Comparison of ENCODE assay signal across 19 cellular contexts in the genomic region with DNA sequence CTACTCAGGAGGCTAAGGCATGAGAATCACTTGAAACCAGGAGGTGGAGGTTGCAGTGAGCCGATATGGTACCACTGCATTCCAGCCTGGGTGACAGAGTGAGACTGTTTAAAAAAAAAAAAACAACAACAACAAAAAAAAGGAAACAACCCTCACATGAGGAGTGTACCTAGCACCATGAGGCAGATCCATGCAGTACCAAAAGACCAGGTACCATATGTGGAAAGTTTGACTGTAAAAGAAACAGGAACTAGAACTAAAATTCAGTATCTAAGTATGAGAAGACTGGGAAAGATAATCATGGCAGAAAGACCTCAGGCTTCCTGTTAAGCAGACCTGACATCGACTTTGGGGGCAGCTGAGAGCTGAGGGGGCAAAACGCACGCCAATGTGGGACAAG. TPM values are rescaled to one million over a fixed set of nuclear protein-coding genes. Genes with fewer than 3 reads are reported as not detected.
DNase-seq lines count a peak whose midpoint lies in the region; ATAC-seq and TF ChIP-seq lines count a peak whose summit lies in the region.
"Had no signal": no experiment of that assay in that cellular context is flagged by ENCODE, and none has a peak within 500 bp of the region (broad histone marks: within the 10 kb centered on the region; RNA-seq: fewer than 3 reads in every experiment).

No MANE protein-coding gene starts in this region.

- peak overlapping the region; percentile 54 to 89 for H3K27ac Mint-ChIP-seq in activated naive CD4-positive, alpha-beta T cell treated with anti-CD3 and anti-CD28 coated beads, Interleukin-2, amount 50 U/mL, for 72 hours
- H3K27ac Mint-ChIP-seq in activated naive CD8-positive, alpha-beta T cell treated with anti-CD3 and anti-CD28 coated beads for 36 hours, result peak overlapping the region; percentile 17
- H3K27ac Mint-ChIP-seq in type B pancreatic cell, result peak overlapping the region; percentile 8

- peak overlapping the region; percentile 21 for H3K27ac ChIP-seq in layer of hippocampus (ENCODE audit: low read depth, low read length)
- H3K27ac ChIP-seq: A549; BLaER1 treated with 17β-estradiol and CSF1 and Interleukin-3, amounts not matched to agents 10 nM and 100 nM; PC-9; SJCRH30 had no signal

- H3K4me1 Mint-ChIP-seq in activated naive CD8-positive, alpha-beta T cell treated with anti-CD3 and anti-CD28 coated beads for 36 hours, result peaks cover 20% of the 10 kb centered on the region
- peaks cover 3% of the 10 kb centered on the region for H3K4me1 Mint-ChIP-seq in type B pancreatic cell (ENCODE audit: unreplicated experiment)

- intact Hi-C loops in cardiac septum (cut with DNase I), result no loop called here

- no peak for TF ChIP-seq CTCF in type B pancreatic cell (conservative IDR thresholded peaks at IDR 0.05)

- ATAC-seq in activated naive CD4-positive, alpha-beta T cell treated with anti-CD3 and anti-CD28 coated beads, Interleukin-2, amount 50 U/mL, for 72 hours, result no peak

- no peak overlapping the region for H3K4me3 Mint-ChIP-seq in activated naive CD8-positive, alpha-beta T cell treated with anti-CD3 and anti-CD28 coated beads for 36 hours
- no peak overlapping the region for H3K4me3 Mint-ChIP-seq in type B pancreatic cell

- H3K27me3 ChIP-seq in layer of hippocampus (ENCODE audit: control insufficient read depth, insufficient read depth, low read length), result no peaks in the 10 kb centered on the region
- H3K27me3 ChIP-seq: BLaER1 treated with 17β-estradiol and CSF1 and Interleukin-3, amounts not matched to agents 10 nM and 100 nM; MG63; SJCRH30 had no signal

- H3K9me3 Mint-ChIP-seq in activated naive CD4-positive, alpha-beta T cell treated with anti-CD3 and anti-CD28 coated beads, Interleukin-2, amount 50 U/mL, for 72 hours, result no peaks in the 10 kb centered on the region
- no peaks in the 10 kb centered on the region for H3K9me3 Mint-ChIP-seq in activated naive CD8-positive, alpha-beta T cell treated with anti-CD3 and anti-CD28 coated beads for 36 hours
- H3K9me3 Mint-ChIP-seq in type B pancreatic cell, result no peaks in the 10 kb centered on the region

- H3K27me3 Mint-ChIP-seq in activated naive CD8-positive, alpha-beta T cell treated with anti-CD3 and anti-CD28 coated beads for 36 hours, result no peaks in the 10 kb centered on the region
- H3K27me3 Mint-ChIP-seq in type B pancreatic cell, result no peaks in the 10 kb centered on the region

- H3K36me3 Mint-ChIP-seq in activated naive CD4-positive, alpha-beta T cell treated with anti-CD3 and anti-CD28 coated beads, Interleukin-2, amount 50 U/mL, for 72 hours, result peaks cover 0 to 4% of the 10 kb centered on the region in 2 donors
- peaks cover 11% of the 10 kb centered on the region for H3K36me3 Mint-ChIP-seq in activated naive CD8-positive, alpha-beta T cell treated with anti-CD3 and anti-CD28 coated beads for 36 hours
- H3K36me3 Mint-ChIP-seq in type B pancreatic cell, result peaks cover 3% of the 10 kb centered on the region

- no peak for DNase-seq in activated naive CD4-positive, alpha-beta T cell treated with anti-CD3 and anti-CD28 coated beads, Interleukin-2, amount 50 U/mL, for 72 hours (ENCODE audit: low spot score in 2 of 2)
- DNase-seq in activated naive CD4-positive, alpha-beta T cell (lab: John Stamatoyannopoulos, UW), result no peak
- DNase-seq in activated naive CD8-positive, alpha-beta T cell treated with anti-CD3 and anti-CD28 coated beads for 36 hours, result no peak
- DNase-seq in type B pancreatic cell (ENCODE audit: extremely low spot score, unreplicated experiment), result no peak
- DNase-seq in NCI-H526 (lab: John Stamatoyannopoulos, UW), result no peak
- no peak for DNase-seq in GM03348 (ENCODE audit: low spot score)
- DNase-seq in cardiac septum (ENCODE audit: low spot score), result no peak
- DNase-seq: GDM1, Karpas-422, MG63, NCI-H1930, NCI-H2171, NCI-H446, NCI-H748 treated with DMSO at 0.1 percent for 48 hours, PC-9, SJCRH30 had no signal

RNA-seq across cellular contexts. Expression of a gene that starts 55.1 kb away (rescaled TPM):
- total RNA-seq in activated naive CD4-positive, alpha-beta T cell treated with anti-CD3 and anti-CD28 coated beads, Interleukin-2, amount 50 U/mL, for 72 hours, result 10 to 100 TPM; 59.6 to 74.3 TPM
- 10 to 100 TPM; 49.6 to 49.8 TPM for total RNA-seq in activated naive CD8-positive, alpha-beta T cell treated with anti-CD3 and anti-CD28 coated beads for 36 hours
- total RNA-seq in type B pancreatic cell (ENCODE audit: low replicate concordance) (38.3 and 40.4 TPM in 2 replicates), cardiac septum (32.3 TPM)

Comparison
In these comparisons a context has a peak if more than half of its experiments do, and no peak if none do; other contexts are left out.
1. H3K27ac Mint-ChIP-seq: peak in every context shown above with its lines; median percentile 72 in activated naive CD4-positive, alpha-beta T cell treated with anti-CD3 and anti-CD28 coated beads, Interleukin-2, amount 50 U/mL, for 72 hours; 17 in activated naive CD8-positive, alpha-beta T cell treated with anti-CD3 and anti-CD28 coated beads for 36 hours; 8 in type B pancreatic cell.